Comparison of ENCODE assay signal across 8 cellular contexts in the genomic region with DNA sequence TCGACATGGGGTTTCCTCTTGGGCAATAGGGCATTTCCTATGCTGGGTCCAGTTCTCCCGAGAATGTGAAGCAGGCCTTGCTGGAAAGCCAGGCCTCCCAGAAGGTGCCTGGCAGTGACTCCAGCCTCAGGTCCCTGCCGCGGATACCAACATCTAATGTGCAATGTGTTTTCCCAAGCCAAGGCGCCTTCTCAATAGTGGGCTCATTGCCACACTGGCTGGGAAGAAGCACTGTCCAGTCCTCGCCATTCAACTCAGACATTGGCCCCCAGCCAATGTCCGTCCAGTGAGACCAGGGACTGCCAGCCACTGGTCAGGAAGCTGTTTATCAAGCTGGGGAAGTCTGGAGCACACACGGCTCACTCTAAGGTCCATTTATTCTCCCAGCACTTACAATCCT.
DNase-seq lines count a peak whose midpoint lies in the region; ATAC-seq and TF ChIP-seq lines count a peak whose summit lies in the region.
"Not testable (repeated sequence)": the region's sequence is repeated elsewhere in the genome, so short reads cannot be mapped to it uniquely, and the experiment has no call there.

No MANE protein-coding gene starts in this region.

- not testable (repeated sequence) for H3K4me1 ChIP-seq in mesenchymal stem cell (ENCODE audit: control insufficient read depth, insufficient read depth, low read depth, low read length); tibial nerve

- not testable (repeated sequence) for H3K4me2 ChIP-seq in mesenchymal stem cell (ENCODE audit: low read length, poor library complexity, severe bottlenecking)

- WGBS in mesenchymal stem cell, result 65% methylated on average over 8 of the region's 8 CpGs
- 27 to 35% methylated on average over 5 to 8 of the region's 8 CpGs for WGBS in tibial nerve, 2 donors

- peak; percentile 91 for ATAC-seq in Right ventricle myocardium inferior

- H2AFZ ChIP-seq in mesenchymal stem cell (ENCODE audit: low read depth, low read length), result not testable (repeated sequence)

- DNase-seq in Ammon's horn (ENCODE audit: low spot score) (peak; percentile 45), amniotic epithelial cell (ENCODE audit: low read depth) (peak; percentile 29), dermis blood vessel endothelial cell (peak; percentile 95), Right ventricle myocardium inferior (ENCODE audit: missing footprints) (peak; percentile 69), iris pigment epithelial cell (ENCODE audit: low read depth) (peak; percentile 2), mesenchymal stem cell (peak; percentile 57), putamen (ENCODE audit: low spot score) (peak; percentile 7), tibial nerve (ENCODE audit: low spot score in 2 of 2) (peak; percentile 27 to 28)

- not testable (repeated sequence) for H3K79me1 ChIP-seq in mesenchymal stem cell (replicated peaks; ENCODE audit: low read length, poor library complexity, severe bottlenecking)

- not testable (repeated sequence) for H3K4ac ChIP-seq in mesenchymal stem cell (ENCODE audit: low read depth in 1 of 2, low read length in 2 of 2)

- not testable (repeated sequence) for H3K27me3 ChIP-seq in mesenchymal stem cell (ENCODE audit: control insufficient read depth in 1 of 2, insufficient read depth in 1 of 2, low read length in 2 of 2); tibial nerve

- H3K9me3 ChIP-seq in mesenchymal stem cell (ENCODE audit: control insufficient read depth, low read length); tibial nerve: not testable (repeated sequence)

- H3K14ac ChIP-seq in mesenchymal stem cell (ENCODE audit: low read length in 2 of 2), result not testable (repeated sequence)

- not testable (repeated sequence) for H3K4me3 ChIP-seq in mesenchymal stem cell (ENCODE audit: insufficient read depth in 1 of 2, low read depth in 1 of 2, low read length in 2 of 2); tibial nerve

- not testable (repeated sequence) for H3K9ac ChIP-seq in mesenchymal stem cell (ENCODE audit: low read length)

- TF ChIP-seq EP300 in tibial nerve (IDR thresholded peaks at IDR 0.05), result peak in 1 of 2 donors; percentile 38

- not testable (repeated sequence) for H3K27ac ChIP-seq in mesenchymal stem cell (ENCODE audit: low read length, poor library complexity, severe bottlenecking); tibial nerve

- H2BK120ac ChIP-seq in mesenchymal stem cell (ENCODE audit: low read depth, low read length), result not testable (repeated sequence)

- not testable (repeated sequence) for H2AK5ac ChIP-seq in mesenchymal stem cell (ENCODE audit: low read length, severe bottlenecking)

- intact Hi-C loops in Right ventricle myocardium inferior (cut with DNase I), result not testable (repeated sequence)

- not testable (repeated sequence) for H3K36me3 ChIP-seq in mesenchymal stem cell (ENCODE audit: control insufficient read depth in 1 of 2, insufficient read depth in 2 of 2, low read depth in 1 of 2, low read length in 2 of 2); tibial nerve

- H2BK12ac ChIP-seq in mesenchymal stem cell (ENCODE audit: low read length in 2 of 2), result not testable (repeated sequence)

- H4K91ac ChIP-seq in mesenchymal stem cell (ENCODE audit: low read length), result not testable (repeated sequence)

- H4K8ac ChIP-seq in mesenchymal stem cell (ENCODE audit: low read length), result not testable (repeated sequence)

- TF ChIP-seq CTCF in tibial nerve (IDR thresholded peaks at IDR 0.05), result not testable (repeated sequence)

- H3K23ac ChIP-seq in mesenchymal stem cell (ENCODE audit: low read length in 2 of 2), result not testable (repeated sequence)

- H2BK5ac ChIP-seq in mesenchymal stem cell (ENCODE audit: low read depth, low read length, poor library complexity, severe bottlenecking), result not testable (repeated sequence)

- TF ChIP-seq POLR2A in tibial nerve (IDR thresholded peaks at IDR 0.05), result not testable (repeated sequence)

- not testable (repeated sequence) for H2BK15ac ChIP-seq in mesenchymal stem cell (ENCODE audit: low read depth, poor library complexity, severe bottlenecking)

- not testable (repeated sequence) for H3K18ac ChIP-seq in mesenchymal stem cell (ENCODE audit: low read depth in 1 of 2, low read length in 2 of 2)

Comparison
In these comparisons a context has a peak if more than half of its experiments do, and no peak if none do; other contexts are left out.
1. DNase-seq: peak in every context shown above with its lines; median percentile 95 in dermis blood vessel endothelial cell; 69 in Right ventricle myocardium inferior; 57 in mesenchymal stem cell; 45 in Ammon's horn; 29 in amniotic epithelial cell; 28 in tibial nerve; 7 in putamen; 2 in iris pigment epithelial cell.